Comparison of ENCODE assay signal across 8 cellular contexts in the genomic region with DNA sequence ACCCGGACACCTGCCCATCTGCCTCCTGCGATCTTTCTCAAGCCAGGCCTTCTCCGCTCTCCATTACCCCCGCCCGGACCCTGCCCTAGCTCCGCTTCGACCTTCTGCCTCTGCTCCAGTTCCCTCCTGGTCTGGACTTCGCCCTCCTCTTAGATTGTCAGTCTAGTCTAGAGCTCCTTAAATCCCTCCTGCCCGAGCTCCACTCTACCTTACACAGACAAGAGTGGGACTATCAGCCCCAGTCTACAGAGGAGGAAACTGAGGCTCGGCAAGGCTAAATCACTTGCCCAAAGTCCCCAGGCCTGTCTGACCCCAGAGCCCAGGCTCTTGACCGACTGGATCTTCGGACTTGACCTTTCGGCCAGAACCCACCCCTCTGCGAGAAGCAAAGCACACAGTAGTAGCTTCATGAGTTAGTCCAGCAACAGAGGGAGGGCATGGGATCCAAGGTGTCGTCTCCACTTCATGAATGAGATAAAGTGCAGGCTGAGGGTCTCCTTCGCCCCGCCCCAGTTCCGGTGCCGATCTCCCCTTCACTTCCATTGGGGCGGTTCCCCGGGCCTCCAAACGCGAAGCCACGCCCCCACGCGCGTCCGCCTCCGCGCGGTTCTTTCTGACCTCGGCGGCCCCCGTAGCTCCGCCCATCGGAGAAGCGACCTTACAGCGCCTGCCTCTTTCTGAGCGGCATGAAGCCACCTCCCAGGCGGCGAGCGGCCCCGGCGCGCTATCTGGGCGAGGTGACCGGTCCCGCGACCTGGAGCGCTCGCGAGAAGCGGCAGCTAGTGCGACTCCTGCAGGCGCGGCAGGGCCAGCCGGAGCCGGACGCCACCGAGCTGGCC. TPM values are rescaled to one million over a fixed set of nuclear protein-coding genes. Genes with fewer than 3 reads are reported as not detected.
A peak's percentile ranks its signal among the peaks of the same experiment; 100 is the strongest.
DNase-seq lines count a peak whose midpoint lies in the region; ATAC-seq, FAIRE-seq and TF ChIP-seq lines count a peak whose summit lies in the region.

A gene with protein sequence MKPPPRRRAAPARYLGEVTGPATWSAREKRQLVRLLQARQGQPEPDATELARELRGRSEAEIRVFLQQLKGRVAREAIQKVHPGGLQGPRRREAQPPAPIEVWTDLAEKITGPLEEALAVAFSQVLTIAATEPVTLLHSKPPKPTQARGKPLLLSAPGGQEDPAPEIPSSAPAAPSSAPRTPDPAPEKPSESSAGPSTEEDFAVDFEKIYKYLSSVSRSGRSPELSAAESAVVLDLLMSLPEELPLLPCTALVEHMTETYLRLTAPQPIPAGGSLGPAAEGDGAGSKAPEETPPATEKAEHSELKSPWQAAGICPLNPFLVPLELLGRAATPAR (plus strand): TSS at position 658 of the 839 bp plus-strand sequence. CDS start 29 bp downstream, at position 687.

- DNase-seq in A549 (ENCODE audit: low read depth in 1 of 2, low spot score in 1 of 2) (peak; percentile 60 to 94), NCI-H2196 treated with DMSO at 0.1 percent for 48 hours (lab: John Stamatoyannopoulos, UW; ENCODE audit: unreplicated experiment) (peak; percentile 93), WERI-Rb-1 (peak; percentile 97), breast epithelium (ENCODE audit: low spot score in 2 of 2) (peak; percentile 95 to 96), iPS-NIHi7 (ENCODE audit: extremely low spot score) (peak; percentile 80), smooth muscle cell (lab: John Stamatoyannopoulos, UW; ENCODE audit: unreplicated experiment) (peak; percentile 99)

- H3K4me1 ChIP-seq in A549 = peaks cover 19% of the 10 kb centered on the region
- H3K4me1 ChIP-seq in breast epithelium = peaks cover 14 to 36% of the 10 kb centered on the region in 2 donors
- peaks cover 15% of the 10 kb centered on the region for H3K4me1 ChIP-seq in smooth muscle cell (ENCODE audit: low read depth)

- ATAC-seq in A549 (peak; percentile 27 to 71), GM18861 (IDR thresholded peaks at IDR 0.05; ENCODE audit: unreplicated experiment) (peak; percentile 54), HG03108 (IDR thresholded peaks at IDR 0.05; ENCODE audit: unreplicated experiment) (peak; percentile 47)

- H3K4me2 ChIP-seq in A549 = peak within 1 kb of the TSS; percentile 99
- H3K4me2 ChIP-seq in smooth muscle cell = peak within 1 kb of the TSS; percentile 89

- H3K4me3 ChIP-seq in A549 (peak within 1 kb of the TSS; percentile 72), WERI-Rb-1 (ENCODE audit: low read depth, low read length) (peak within 1 kb of the TSS; percentile 52), breast epithelium (peak within 1 kb of the TSS; percentile 58 to 87 (median 67)), smooth muscle cell (peak within 1 kb of the TSS; percentile 94)

- peak within 1 kb of the TSS; percentile 34 for H2AFZ ChIP-seq in smooth muscle cell (ENCODE audit: low read depth)

- no peaks in the 10 kb centered on the region for H3K9me3 ChIP-seq in A549
- peaks cover 4% of the 10 kb centered on the region for H3K9me3 ChIP-seq in WERI-Rb-1 (ENCODE audit: severe bottlenecking)
- H3K9me3 ChIP-seq in breast epithelium = no peaks in the 10 kb centered on the region
- no peaks in the 10 kb centered on the region for H3K9me3 ChIP-seq in smooth muscle cell (replicated peaks; ENCODE audit: low read depth)

- CTCF ChIA-PET in A549 (lab: Yijun Ruan, JAX) = interaction anchor here (1.3 to 2.7 kb wide), 5 partner anchors 10 to 67 kb away, joined by 4 to 10 read pairs (median 7); a partner anchor contains a TSS

- peak within 1 kb of the TSS; percentile 95 to 96 for H3K27ac ChIP-seq in A549
- peak within 1 kb of the TSS; percentile 86 for H3K27ac ChIP-seq in WERI-Rb-1
- peak within 1 kb of the TSS; percentile 90 to 93 for H3K27ac ChIP-seq in breast epithelium
- peak within 1 kb of the TSS; percentile 56 for H3K27ac ChIP-seq in smooth muscle cell (ENCODE audit: low read depth)

- no peak for TF ChIP-seq EP300 in A549 (IDR thresholded peaks at IDR 0.05)

- H3K27me3 ChIP-seq in WERI-Rb-1 (ENCODE audit: insufficient read depth, low read depth, severe bottlenecking) (no peaks in the 10 kb centered on the region), breast epithelium (peaks cover 10 to 40% of the 10 kb centered on the region in 2 donors), smooth muscle cell (ENCODE audit: low read depth) (no peaks in the 10 kb centered on the region)

- H3K9ac ChIP-seq in smooth muscle cell (ENCODE audit: low read depth) = peak within 1 kb of the TSS; percentile 48

- peak; percentile 51 for TF ChIP-seq POLR2A in A549 (IDR thresholded peaks at IDR 0.05; ENCODE audit: low read length)
- TF ChIP-seq POLR2A in breast epithelium (IDR thresholded peaks at IDR 0.05) = no peak

- POLR2A ChIA-PET in A549 (lab: Yijun Ruan, JAX) = interaction anchor here (0.6 to 2.0 kb wide), 8 partner anchors 12 to 347 kb away, joined by 3 to 17 read pairs (median 3); a partner anchor contains a TSS

- TF ChIP-seq CTCF in A549 (IDR thresholded peaks at IDR 0.05) = no peak
- TF ChIP-seq CTCF in WERI-Rb-1 (IDR thresholded peaks at IDR 0.05; ENCODE audit: low read depth, low read length) = no peak
- peak in 1 of 3 donors; percentile 18 for TF ChIP-seq CTCF in breast epithelium (IDR thresholded peaks at IDR 0.05)
- peak; percentile 12 for TF ChIP-seq CTCF in smooth muscle cell (IDR thresholded peaks at IDR 0.05; ENCODE audit: borderline replicate concordance, insufficient read depth, poor library complexity, severe bottlenecking)

- intact Hi-C loops in breast epithelium (cut with DNase I; ENCODE audit: low total_unique reads) = no loop called here

- H3K36me3 ChIP-seq in WERI-Rb-1 (peaks cover 28% of the 10 kb centered on the region), breast epithelium (no peaks in the 10 kb centered on the region), smooth muscle cell (ENCODE audit: low read depth) (no peaks in the 10 kb centered on the region)

- H3F3A ChIP-seq in smooth muscle cell (ENCODE audit: low read depth) = peaks cover 7% of the 10 kb centered on the region

- H4K20me1 ChIP-seq in smooth muscle cell (ENCODE audit: low read depth) = peaks cover 10% of the 10 kb centered on the region

- FAIRE-seq in A549 (lab: Jason Lieb, UNC) = no peak

- H3K79me2 ChIP-seq in smooth muscle cell (ENCODE audit: low read depth) = no peaks in the 10 kb centered on the region

- 30% methylated on average over 16 of the region's 60 CpGs for WGBS in A549 (ENCODE audit: missing lambda C conversion rate)
- 16% methylated on average over 59 of the region's 60 CpGs for WGBS in smooth muscle cell (ENCODE audit: low lambda C conversion rate)

- TF ChIP-seq RAD21 in A549 (conservative IDR thresholded peaks at IDR 0.05 in 1 of 2, IDR thresholded peaks at IDR 0.05 in 1 of 2) = no peak

TF ChIP-seq in A549, 52 proteins besides CTCF, POLR2A, EP300 and RAD21 (continues in another document):
- TF ChIP-seq KDM1A (IDR thresholded peaks at IDR 0.05; ENCODE audit: low read depth) (no peak), TFCP2L1 (CRISPR knock-in tag; IDR thresholded peaks at IDR 0.05) (no peak)
- TF ChIP-seq, protein P1, sequence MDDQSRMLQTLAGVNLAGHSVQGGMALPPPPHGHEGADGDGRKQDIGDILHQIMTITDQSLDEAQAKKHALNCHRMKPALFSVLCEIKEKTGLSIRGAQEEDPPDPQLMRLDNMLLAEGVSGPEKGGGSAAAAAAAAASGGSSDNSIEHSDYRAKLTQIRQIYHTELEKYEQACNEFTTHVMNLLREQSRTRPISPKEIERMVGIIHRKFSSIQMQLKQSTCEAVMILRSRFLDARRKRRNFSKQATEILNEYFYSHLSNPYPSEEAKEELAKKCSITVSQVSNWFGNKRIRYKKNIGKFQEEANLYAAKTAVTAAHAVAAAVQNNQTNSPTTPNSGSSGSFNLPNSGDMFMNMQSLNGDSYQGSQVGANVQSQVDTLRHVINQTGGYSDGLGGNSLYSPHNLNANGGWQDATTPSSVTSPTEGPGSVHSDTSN (IDR thresholded peaks at IDR 0.05) = no peak
- TF ChIP-seq, protein P2, sequence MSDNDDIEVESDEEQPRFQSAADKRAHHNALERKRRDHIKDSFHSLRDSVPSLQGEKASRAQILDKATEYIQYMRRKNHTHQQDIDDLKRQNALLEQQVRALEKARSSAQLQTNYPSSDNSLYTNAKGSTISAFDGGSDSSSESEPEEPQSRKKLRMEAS (IDR thresholded peaks at IDR 0.05) = peak; percentile 47; the same call in 1 of the 2 replicates
- TF ChIP-seq, protein P3, sequence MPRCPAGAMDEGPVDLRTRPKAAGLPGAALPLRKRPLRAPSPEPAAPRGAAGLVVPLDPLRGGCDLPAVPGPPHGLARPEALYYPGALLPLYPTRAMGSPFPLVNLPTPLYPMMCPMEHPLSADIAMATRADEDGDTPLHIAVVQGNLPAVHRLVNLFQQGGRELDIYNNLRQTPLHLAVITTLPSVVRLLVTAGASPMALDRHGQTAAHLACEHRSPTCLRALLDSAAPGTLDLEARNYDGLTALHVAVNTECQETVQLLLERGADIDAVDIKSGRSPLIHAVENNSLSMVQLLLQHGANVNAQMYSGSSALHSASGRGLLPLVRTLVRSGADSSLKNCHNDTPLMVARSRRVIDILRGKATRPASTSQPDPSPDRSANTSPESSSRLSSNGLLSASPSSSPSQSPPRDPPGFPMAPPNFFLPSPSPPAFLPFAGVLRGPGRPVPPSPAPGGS (IDR thresholded peaks at IDR 0.05) = peak; percentile 69; the same call in 1 of the 3 replicates

RNA-seq across cellular contexts. Expression of the gene that starts here (rescaled TPM):
- 8.8 and 9.2 TPM in 2 replicates for polyA plus RNA-seq in A549 (2011; rRNA removed)
- 17.1 and 22.8 TPM in 2 replicates for polyA plus RNA-seq in A549 (2012; cell fraction: cytosol; rRNA removed)
- polyA plus RNA-seq in A549 (2012; cell fraction: nucleus; rRNA removed) = 20.9 and 24.4 TPM in 2 replicates
- polyA plus RNA-seq in A549 (2017; fragmentation: RNase III; extraction: RNeasy Plus Mini Kit Qiagen cat#74134 plus additional on column Dnase treatment) = 13.4 to 13.8 TPM (median 13.8 TPM) in 3 replicates
- polyA minus RNA-seq in A549 (2011; rRNA and poly(A)+ RNA removed) = 8.2 and 10.5 TPM in 2 replicates
- total RNA-seq in breast epithelium = 10 to 100 TPM; 13.8 to 14.8 (median 13.8) TPM
- total RNA-seq in smooth muscle cell = 9.5 and 18.2 TPM in 2 replicates
- 35.0 and 35.3 TPM in 2 replicates for polyA plus RNA-seq in smooth muscle cell

Comparison
In these comparisons a context has a peak if more than half of its experiments do, and no peak if none do; other contexts are left out.
1. Peak in every context shown above with its lines: DNase-seq, ATAC-seq, H3K4me3 ChIP-seq and H3K27ac ChIP-seq.